8 cellular contexts compared by ENCODE assay signal in the genomic region with DNA sequence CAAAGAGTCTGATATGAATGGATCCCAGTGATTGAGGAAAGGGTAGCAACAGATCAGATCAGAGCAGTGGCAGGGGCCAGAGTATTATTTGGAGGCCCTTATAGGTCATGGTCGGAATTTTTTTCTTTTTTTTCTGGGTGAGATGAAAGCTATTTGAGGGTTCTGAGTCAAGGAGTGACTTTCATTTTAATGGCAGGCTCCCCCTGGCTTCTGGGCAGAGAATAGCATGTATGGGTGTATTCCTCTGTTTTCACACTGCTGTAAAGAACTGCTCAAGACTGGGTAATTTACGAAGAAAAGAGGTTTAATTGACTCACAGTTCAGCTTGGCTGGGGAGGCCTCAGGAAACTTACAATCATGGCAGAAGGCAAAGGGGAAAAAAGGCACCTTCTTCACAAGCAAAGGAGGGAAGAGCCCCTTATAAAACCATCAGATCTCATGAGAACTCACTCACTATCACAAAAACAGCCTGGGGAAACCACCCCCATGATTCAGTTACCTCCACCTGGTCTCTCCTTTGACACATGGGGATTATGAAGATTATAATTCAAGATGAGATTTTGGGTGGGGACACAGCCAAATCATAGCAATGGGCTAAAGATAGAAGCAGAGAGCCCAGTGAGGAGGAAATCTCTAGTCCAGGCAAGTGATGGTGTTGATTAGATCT. TPM values are rescaled to one million over a fixed set of nuclear protein-coding genes. Genes with fewer than 3 reads are reported as not detected.
DNase-seq lines count a peak whose midpoint lies in the region; ATAC-seq and TF ChIP-seq lines count a peak whose summit lies in the region.

No MANE protein-coding gene starts in this region.

- H3K4me2 ChIP-seq in OCI-LY7 (ENCODE audit: low read length) = peak overlapping the region; percentile 59

- H3K4me3 ChIP-seq in OCI-LY7 (ENCODE audit: low read depth, low read length, poor library complexity, severe bottlenecking) (peak overlapping the region; percentile 58), liver (ENCODE audit: low read depth in 1 of 3, low read length in 3 of 3) (no peak overlapping the region), upper lobe of right lung (no peak overlapping the region)

- CTCF ChIA-PET in OCI-LY7 (lab: Charles Lee; ENCODE audit: unreplicated experiment) = no interaction called here

- peak; percentile 29 for ATAC-seq in activated naive CD8-positive, alpha-beta T cell treated with anti-CD3 and anti-CD28 coated beads, Interleukin-2, amount 10 ng/mL, durations not matched to agents 7 days and 5 days (ENCODE audit: low read depth)
- ATAC-seq in upper lobe of right lung = peak; percentile 69

- peak overlapping the region; percentile 42; the same call in 1 of the 2 replicates for H2AFZ ChIP-seq in OCI-LY7 (ENCODE audit: low read length)

- TSS peak; percentile 24 for BruUV-seq in OCI-LY7 (replicated peaks; lab: Mats Ljungman, UMichigan)

- peaks cover 9% of the 10 kb centered on the region for H3K9me3 ChIP-seq in OCI-LY7 (ENCODE audit: low read length)
- H3K9me3 ChIP-seq in liver (ENCODE audit: control insufficient read depth in 4 of 4, low read length in 3 of 4) = no peaks in the 10 kb centered on the region
- H3K9me3 ChIP-seq in upper lobe of right lung = no peaks in the 10 kb centered on the region

- H3K4me1 Mint-ChIP-seq in activated naive CD8-positive, alpha-beta T cell treated with anti-CD3 and anti-CD28 coated beads, Interleukin-2, amount 10 ng/mL, durations not matched to agents 7 days and 5 days = peaks cover 38% of the 10 kb centered on the region

- H3K27ac ChIP-seq in OCI-LY7 (ENCODE audit: low read depth, low read length, poor library complexity, severe bottlenecking) (peak overlapping the region; percentile 98), liver (ENCODE audit: low read depth in 1 of 2, low read length in 2 of 2) (no peak overlapping the region), upper lobe of right lung (no peak overlapping the region)

- peaks cover 38% of the 10 kb centered on the region; the same call in 1 of the 2 replicates for H3K79me2 ChIP-seq in OCI-LY7 (ENCODE audit: insufficient read depth, low read depth, low read length)

- H4K20me1 ChIP-seq in OCI-LY7 (ENCODE audit: insufficient read depth, low read length) = no peaks in the 10 kb centered on the region

- TF ChIP-seq CTCF in OCI-LY7 (conservative IDR thresholded peaks at IDR 0.05; ENCODE audit: low read length) = peak; percentile 83
- peak; percentile 60 for TF ChIP-seq CTCF in liver (IDR thresholded peaks at IDR 0.05; ENCODE audit: low read depth, low read length, missing input control)
- TF ChIP-seq CTCF in upper lobe of right lung (IDR thresholded peaks at IDR 0.05) = peak; percentile 59

- peaks cover 2% of the 10 kb centered on the region for H3K9me3 Mint-ChIP-seq in activated naive CD8-positive, alpha-beta T cell treated with anti-CD3 and anti-CD28 coated beads, Interleukin-2, amount 10 ng/mL, durations not matched to agents 7 days and 5 days

- peak overlapping the region; percentile 48 for H3K27ac Mint-ChIP-seq in activated naive CD8-positive, alpha-beta T cell treated with anti-CD3 and anti-CD28 coated beads, Interleukin-2, amount 10 ng/mL, durations not matched to agents 7 days and 5 days

- H3K9me2 ChIP-seq in OCI-LY7 (ENCODE audit: insufficient read depth, low read length) = no peaks in the 10 kb centered on the region

- H3K36me3 ChIP-seq in OCI-LY7 (ENCODE audit: insufficient read depth, low read length) (peaks cover 31% of the 10 kb centered on the region), liver (ENCODE audit: control insufficient read depth in 4 of 4, insufficient read depth in 3 of 4, low read depth in 1 of 4, low read length in 3 of 4) (no peaks in the 10 kb centered on the region), upper lobe of right lung (no peaks in the 10 kb centered on the region)

- intact Hi-C loops in OCI-LY7 (cut with micrococcal nuclease; ENCODE audit: unreplicated experiment) = no loop called here
- intact Hi-C loops in upper lobe of right lung (cut with DNase I) = no loop called here

- DNase-seq in NOMO-1 treated with DMSO at 0.1 percent for 48 hours (lab: John Stamatoyannopoulos, UW; ENCODE audit: unreplicated experiment) (peak; percentile 33), NOMO-1 treated with dmso at 0.1 percent for 144 hours (lab: John Stamatoyannopoulos, UW; ENCODE audit: unreplicated experiment) (no peak), OCI-LY7 (ENCODE audit: low spot score) (peak; percentile 87), upper lobe of right lung (peak; percentile 13), GM19238 (ENCODE audit: insufficient read length, low spot score) (no peak), GOT3 (lab: John Stamatoyannopoulos, UW) (no peak)
- no peak for DNase-seq in activated naive CD8-positive, alpha-beta T cell treated with anti-CD3 and anti-CD28 coated beads, Interleukin-2, amount 10 ng/mL, durations not matched to agents 7 days and 5 days

- H3K36me3 Mint-ChIP-seq in activated naive CD8-positive, alpha-beta T cell treated with anti-CD3 and anti-CD28 coated beads, Interleukin-2, amount 10 ng/mL, durations not matched to agents 7 days and 5 days = peaks cover 27% of the 10 kb centered on the region

- H3K9ac ChIP-seq in liver (ENCODE audit: low read depth in 1 of 2, low read length in 2 of 2) = no peak overlapping the region

- H3K27me3 ChIP-seq in liver (ENCODE audit: control insufficient read depth in 4 of 4, insufficient read depth in 4 of 4, low read length in 3 of 4) = no peaks in the 10 kb centered on the region
- H3K27me3 ChIP-seq in upper lobe of right lung = no peaks in the 10 kb centered on the region

- peaks cover 87% of the 10 kb centered on the region for H3K4me1 ChIP-seq in OCI-LY7 (ENCODE audit: insufficient read depth, low read length, poor library complexity, severe bottlenecking)
- H3K4me1 ChIP-seq in liver (ENCODE audit: control insufficient read depth in 4 of 4, insufficient read depth in 4 of 4, low read length in 3 of 4) = peaks cover 0 to 7% (median 2%) of the 10 kb centered on the region in 4 donors
- H3K4me1 ChIP-seq in upper lobe of right lung = no peaks in the 10 kb centered on the region

- POLR2A ChIA-PET in OCI-LY7 (lab: Charles Lee) = interaction anchor here (0.6 kb wide), 1 partner anchor 12 kb away, joined by 3 read pairs; no protein-coding TSS in a partner anchor
- POLR2A ChIA-PET in activated naive CD8-positive, alpha-beta T cell treated with anti-CD3 and anti-CD28 coated beads, Interleukin-2, amount 10 ng/mL, durations not matched to agents 7 days and 5 days (lab: Charles Lee) = no interaction called here

- 50% methylated on average over 2 of the region's 2 CpGs for WGBS in liver

- no peak overlapping the region for H3K4me3 Mint-ChIP-seq in activated naive CD8-positive, alpha-beta T cell treated with anti-CD3 and anti-CD28 coated beads, Interleukin-2, amount 10 ng/mL, durations not matched to agents 7 days and 5 days

- TF ChIP-seq RAD21 in liver (IDR thresholded peaks at IDR 0.05) = peak; percentile 51 to 68

- no peaks in the 10 kb centered on the region for H3K27me3 Mint-ChIP-seq in activated naive CD8-positive, alpha-beta T cell treated with anti-CD3 and anti-CD28 coated beads, Interleukin-2, amount 10 ng/mL, durations not matched to agents 7 days and 5 days

TF ChIP-seq in liver, 16 proteins besides CTCF, POLR2A, EP300 and RAD21:
- no peak for TF ChIP-seq GABPA (IDR thresholded peaks at IDR 0.05 in 1 of 2, conservative IDR thresholded peaks at IDR 0.05 in 1 of 2)
- no peak for TF ChIP-seq FOXA2 (IDR thresholded peaks at IDR 0.05)
- no peak for TF ChIP-seq HNF4A (conservative IDR thresholded peaks at IDR 0.05)
- no peak for TF ChIP-seq YY1 (IDR thresholded peaks at IDR 0.05)
- TF ChIP-seq, protein P1, sequence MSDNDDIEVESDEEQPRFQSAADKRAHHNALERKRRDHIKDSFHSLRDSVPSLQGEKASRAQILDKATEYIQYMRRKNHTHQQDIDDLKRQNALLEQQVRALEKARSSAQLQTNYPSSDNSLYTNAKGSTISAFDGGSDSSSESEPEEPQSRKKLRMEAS (IDR thresholded peaks at IDR 0.05) = no peak
- no peak for TF ChIP-seq SP1 (IDR thresholded peaks at IDR 0.05)
- TF ChIP-seq FOXA1 (IDR thresholded peaks at IDR 0.05) = no peak
- no peak for TF ChIP-seq EGR1 (IDR thresholded peaks at IDR 0.05; ENCODE audit: low read depth in 2 of 2)
- no peak for TF ChIP-seq NR2F2 (IDR thresholded peaks at IDR 0.05)

RNA-seq across cellular contexts. Expression of a gene that starts 3.0 kb away (rescaled TPM):
- 2.5 and 2.8 TPM in 2 replicates for total RNA-seq in OCI-LY7 (2014; rRNA removed; shearing (Covaris generic))
- 15.8 and 21.7 TPM in 2 replicates for total RNA-seq in OCI-LY7 (2022)
- total RNA-seq in activated naive CD8-positive, alpha-beta T cell treated with anti-CD3 and anti-CD28 coated beads, Interleukin-2, amount 10 ng/mL, durations not matched to agents 7 days and 5 days = 1 to 10 TPM; 3.7 to 5.1 TPM
- 1 to 10 TPM in 1 of 2 donors, under 1 TPM in 1; 0.19 to 1.2 TPM for total RNA-seq in liver
- 1 to 10 TPM; 1.8 to 2.7 TPM for polyA plus RNA-seq in liver
- 4.5 TPM for total RNA-seq in upper lobe of right lung

RNA-seq across cellular contexts. Expression of a gene that starts 7.2 kb away (rescaled TPM):
- total RNA-seq in OCI-LY7 (2014; rRNA removed; shearing (Covaris generic)) = 170 and 219 TPM in 2 replicates
- total RNA-seq in OCI-LY7 (2022) (279 and 352 TPM in 2 replicates), liver (1 to 10 TPM; 2.9 to 9.6 TPM), upper lobe of right lung (101 TPM)
- 100 to 1,000 TPM; 246 to 258 TPM for total RNA-seq in activated naive CD8-positive, alpha-beta T cell treated with anti-CD3 and anti-CD28 coated beads, Interleukin-2, amount 10 ng/mL, durations not matched to agents 7 days and 5 days
- polyA plus RNA-seq in liver = 1 to 10 TPM; 3.7 to 4.1 TPM

RNA-seq across cellular contexts. Expression of a gene that starts 34.2 kb away (rescaled TPM):
- 5.3 and 7.4 TPM in 2 replicates for total RNA-seq in OCI-LY7 (2014; rRNA removed; shearing (Covaris generic))
- total RNA-seq in OCI-LY7 (2022) (4.9 and 7.6 TPM in 2 replicates), liver (1 to 10 TPM; 3.3 to 8.1 TPM), upper lobe of right lung (36.4 TPM)
- total RNA-seq in activated naive CD8-positive, alpha-beta T cell treated with anti-CD3 and anti-CD28 coated beads, Interleukin-2, amount 10 ng/mL, durations not matched to agents 7 days and 5 days = not detected
- polyA plus RNA-seq in liver = 1 to 10 TPM; 3.6 to 5.2 TPM

RNA-seq across cellular contexts. Expression of a gene that starts 35.7 kb away (rescaled TPM):
- total RNA-seq in OCI-LY7 (2014; rRNA removed; shearing (Covaris generic)) = 0.15 and 0.63 TPM in 2 replicates
- total RNA-seq in OCI-LY7 (2022) (0.61 and 0.79 TPM in 2 replicates), liver (under 1 TPM in 1 of 2 donors, not detected in 1; 0.14 TPM), upper lobe of right lung (not detected)
- total RNA-seq in activated naive CD8-positive, alpha-beta T cell treated with anti-CD3 and anti-CD28 coated beads, Interleukin-2, amount 10 ng/mL, durations not matched to agents 7 days and 5 days = not detected
- polyA plus RNA-seq in liver = under 1 TPM in 1 of 2 donors, not detected in 1; 0.16 TPM

Comparison
In these comparisons a context has a peak if more than half of its experiments do, and no peak if none do; other contexts are left out.
1. DNase-seq: peak in NOMO-1 treated with DMSO at 0.1 percent for 48 hours (single experiment), OCI-LY7 (single experiment) and upper lobe of right lung (single experiment); none in NOMO-1 treated with dmso at 0.1 percent for 144 hours (single experiment), activated naive CD8-positive, alpha-beta T cell treated with anti-CD3 and anti-CD28 coated beads, Interleukin-2, amount 10 ng/mL, durations not matched to agents 7 days and 5 days (single experiment), GM19238 (single experiment) and GOT3 (single experiment).
2. RNA of a gene that starts 34.2 kb away (total RNA-seq): 36.4 TPM in upper lobe of right lung (single experiment), 3.3 to 8.1 TPM in liver and 4.9 to 7.6 TPM in OCI-LY7; not detected in activated naive CD8-positive, alpha-beta T cell treated with anti-CD3 and anti-CD28 coated beads, Interleukin-2, amount 10 ng/mL, durations not matched to agents 7 days and 5 days; every median in the first group is over 4 times any median in the second.
3. Peak in every context shown above with its lines, with median percentiles within 50 percentile points of each other: CTCF ChIP-seq.